18 cellular contexts compared by ENCODE assay signal in the genomic region with DNA sequence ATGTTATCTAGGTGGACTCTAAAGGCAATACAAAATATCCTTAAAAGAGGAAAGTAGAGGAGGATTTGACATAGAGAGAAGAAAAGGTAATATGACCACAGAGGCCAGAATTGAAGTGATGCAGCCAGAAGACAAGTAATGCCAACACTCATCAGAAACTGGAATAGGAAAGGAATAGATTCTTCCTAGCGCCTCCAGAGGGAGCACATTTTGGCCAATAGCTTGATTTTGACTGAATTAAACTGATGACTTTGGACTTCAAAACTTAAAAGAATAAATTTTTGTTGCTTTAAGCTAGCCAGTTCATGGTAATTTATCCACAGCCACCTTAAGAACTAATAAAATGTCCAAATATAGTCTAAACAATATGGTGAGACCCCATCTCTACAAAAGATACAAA.
DNase-seq lines count a peak whose midpoint lies in the region; ATAC-seq and TF ChIP-seq lines count a peak whose summit lies in the region.
"Had no signal": no experiment of that assay in that cellular context is flagged by ENCODE, and none has a peak within 500 bp of the region (broad histone marks: within the 10 kb centered on the region; RNA-seq: fewer than 3 reads in every experiment).

No MANE protein-coding gene starts in this region.

- intact Hi-C loops in upper lobe of right lung (cut with DNase I) (no loop called here), colonic mucosa (cut with DNase I) (no loop called here)

- TF ChIP-seq CTCF in epithelial cell of proximal tubule (conservative IDR thresholded peaks at IDR 0.05; ENCODE audit: low read depth, low read length) = peak; percentile 10
- no peak for TF ChIP-seq CTCF in upper lobe of right lung (IDR thresholded peaks at IDR 0.05)
- no peak for TF ChIP-seq CTCF in colonic mucosa (IDR thresholded peaks at IDR 0.05)

- H3K9ac ChIP-seq in colonic mucosa (ENCODE audit: low read depth in 2 of 2, low read length in 2 of 2) = no peak overlapping the region

- H3K27ac ChIP-seq in upper lobe of right lung (no peak overlapping the region), colonic mucosa (no peak overlapping the region)

- H3K36me3 ChIP-seq in upper lobe of right lung (no peaks in the 10 kb centered on the region), colonic mucosa (no peaks in the 10 kb centered on the region), H7 (replicated peaks; ENCODE audit: control insufficient read depth, insufficient read depth, low read length) (no peaks in the 10 kb centered on the region)

- H3K4me3 ChIP-seq in epithelial cell of proximal tubule (ENCODE audit: low read depth, low read length) = no peak overlapping the region
- no peak overlapping the region for H3K4me3 ChIP-seq in upper lobe of right lung
- H3K4me3 ChIP-seq in colonic mucosa = no peak overlapping the region
- H3K4me3 ChIP-seq in H7 (ENCODE audit: insufficient read depth, low read depth, low read length) = no peak overlapping the region

- H3K9me3 ChIP-seq in upper lobe of right lung = no peaks in the 10 kb centered on the region
- H3K9me3 ChIP-seq in colonic mucosa = no peaks in the 10 kb centered on the region

- H3K4me1 ChIP-seq in upper lobe of right lung (no peaks in the 10 kb centered on the region), colonic mucosa (no peaks in the 10 kb centered on the region)

- no peaks in the 10 kb centered on the region for H3K27me3 ChIP-seq in upper lobe of right lung
- no peaks in the 10 kb centered on the region for H3K27me3 ChIP-seq in colonic mucosa
- no peaks in the 10 kb centered on the region for H3K27me3 ChIP-seq in H7 (ENCODE audit: control insufficient read depth, insufficient read depth, low read length)

- ATAC-seq in upper lobe of right lung (no peak), GM21825 (IDR thresholded peaks at IDR 0.05; ENCODE audit: unreplicated experiment) (no peak)
- ATAC-seq: Panc1, T-helper 17 cell had no signal

- DNase-seq in DMS53 (lab: John Stamatoyannopoulos, UW) (peak; percentile 15), DMS53 treated with DMSO at 0.1 percent for 48 hours (lab: John Stamatoyannopoulos, UW; ENCODE audit: unreplicated experiment) (no peak), RKO (ENCODE audit: low spot score) (peak; percentile 20), epithelial cell of proximal tubule (ENCODE audit: low read depth) (no peak), upper lobe of right lung (no peak), colonic mucosa (no peak), H7 (no peak)
- DNase-seq: C1 segment of cervical spinal cord, HFFc6, KG1, NCI-H1436, NCI-H2081, NCI-H510A treated with DMSO at 0.1 percent for 48 hours, NCI-H82, Right ventricle myocardium superior, T-helper 17 cell had no signal

Comparison
In these comparisons a context has a peak if more than half of its experiments do, and no peak if none do; other contexts are left out.
1. DNase-seq: peak in DMS53 (single experiment) and RKO (single experiment); none in DMS53 treated with DMSO at 0.1 percent for 48 hours (single experiment), epithelial cell of proximal tubule (single experiment), upper lobe of right lung (single experiment), colonic mucosa (single experiment) and H7 (single experiment).